8 cellular contexts compared by ENCODE assay signal in the genomic region with DNA sequence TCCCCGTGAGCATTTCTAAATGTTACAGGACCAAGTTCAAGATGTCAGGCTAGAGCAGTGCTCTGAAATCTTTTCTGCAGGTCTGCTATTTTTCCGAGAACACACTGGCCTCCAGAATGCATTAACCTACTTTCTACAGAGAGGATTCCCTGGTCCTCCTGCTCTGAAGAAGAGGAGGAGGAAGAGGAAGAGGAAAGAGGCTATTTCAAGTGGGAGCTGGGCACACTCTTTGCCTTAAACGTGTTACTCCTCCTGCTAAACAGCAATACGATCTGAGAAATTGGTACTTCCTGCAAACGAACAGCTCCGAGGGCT.
DNase-seq lines count a peak whose midpoint lies in the region; ATAC-seq and TF ChIP-seq lines count a peak whose summit lies in the region.

No MANE protein-coding gene starts in this region.

- H3K9me3 Mint-ChIP-seq in chondrocyte (ENCODE audit: low read depth), result no peaks in the 10 kb centered on the region
- no peaks in the 10 kb centered on the region for H3K9me3 Mint-ChIP-seq in natural killer cell treated with Interleukin-12 subunit alpha and Interleukin-12 subunit beta and Interleukin-15 and Interleukin-18, amount 100 ng/mL, for 72 hours

- H3K27ac Mint-ChIP-seq in chondrocyte (ENCODE audit: unreplicated experiment), result peak overlapping the region; percentile 81
- H3K27ac Mint-ChIP-seq in natural killer cell treated with Interleukin-12 subunit alpha and Interleukin-12 subunit beta and Interleukin-15 and Interleukin-18, amount 100 ng/mL, for 72 hours, result no peak overlapping the region

- DNase-seq in AG20443 (ENCODE audit: low spot score) (peak; percentile 38), LNCaP clone FGC (ENCODE audit: low read depth) (no peak), chondrocyte (ENCODE audit: low spot score) (no peak), SK-N-DZ (ENCODE audit: low spot score) (no peak), HuH-7.5 (ENCODE audit: low spot score) (no peak), 8988T (no peak)
- no peak for DNase-seq in natural killer cell treated with Interleukin-12 subunit alpha and Interleukin-12 subunit beta and Interleukin-15 and Interleukin-18, amount 100 ng/mL, for 72 hours (ENCODE audit: low spot score)

- ATAC-seq in natural killer cell treated with Interleukin-12 subunit alpha and Interleukin-12 subunit beta and Interleukin-15 and Interleukin-18, amount 100 ng/mL, for 72 hours, result no peak
- ATAC-seq in HG02981 (IDR thresholded peaks at IDR 0.05; ENCODE audit: unreplicated experiment), result no peak

- peak overlapping the region; percentile 89 for H3K4me3 Mint-ChIP-seq in chondrocyte (ENCODE audit: unreplicated experiment)
- peak overlapping the region; percentile 57 for H3K4me3 Mint-ChIP-seq in natural killer cell treated with Interleukin-12 subunit alpha and Interleukin-12 subunit beta and Interleukin-15 and Interleukin-18, amount 100 ng/mL, for 72 hours

- H3K36me3 Mint-ChIP-seq in chondrocyte (ENCODE audit: low read depth), result no peaks in the 10 kb centered on the region
- H3K36me3 Mint-ChIP-seq in natural killer cell treated with Interleukin-12 subunit alpha and Interleukin-12 subunit beta and Interleukin-15 and Interleukin-18, amount 100 ng/mL, for 72 hours, result peaks cover 4% of the 10 kb centered on the region

- peak overlapping the region; percentile 29 for H3K4me3 ChIP-seq in LNCaP clone FGC (ENCODE audit: low read depth, low read length)

- peaks cover 55% of the 10 kb centered on the region for H3K4me1 Mint-ChIP-seq in chondrocyte (ENCODE audit: low read depth)
- peaks cover 11 to 13% of the 10 kb centered on the region in 2 donors for H3K4me1 Mint-ChIP-seq in natural killer cell treated with Interleukin-12 subunit alpha and Interleukin-12 subunit beta and Interleukin-15 and Interleukin-18, amount 100 ng/mL, for 72 hours (ENCODE audit: low read depth in 2 of 2)

- H3K27me3 Mint-ChIP-seq in chondrocyte (ENCODE audit: low read depth), result no peaks in the 10 kb centered on the region
- peaks cover 56 to 82% of the 10 kb centered on the region in 2 donors for H3K27me3 Mint-ChIP-seq in natural killer cell treated with Interleukin-12 subunit alpha and Interleukin-12 subunit beta and Interleukin-15 and Interleukin-18, amount 100 ng/mL, for 72 hours

- TF ChIP-seq CTCF in LNCaP clone FGC (IDR thresholded peaks at IDR 0.05; ENCODE audit: control insufficient read depth, extremely low read depth, insufficient read depth) (no peak), chondrocyte (IDR thresholded peaks at IDR 0.05) (no peak)
